In genomic region chr2:113176696-113177355, GRCh38 we compare ENCODE assay signal across 17 cellular contexts. TPM values are rescaled to one million over a fixed set of nuclear protein-coding genes. Genes with fewer than 3 reads are reported as not detected.
A peak's percentile ranks its signal among the peaks of the same experiment; 100 is the strongest.
DNase-seq lines count a peak whose midpoint lies in the region; ATAC-seq, FAIRE-seq and TF ChIP-seq lines count a peak whose summit lies in the region.
"Had no signal": no experiment of that assay in that cellular context is flagged by ENCODE, and none has a peak within 500 bp of the region (broad histone marks: within the 10 kb centered on the region; RNA-seq: fewer than 3 reads in every experiment).

No MANE protein-coding gene starts in this region.

- H3K36me3 ChIP-seq in neutrophil: peaks cover 37% of the 10 kb centered on the region

- no peak for DNase-seq in T-helper 2 cell treated with Interferon-gamma antibody and Interleukin-4, amounts not matched to agents 5 μg/mL and 100 μg/mL, for 36 hours (ENCODE audit: low spot score)
- no peak for DNase-seq in T-helper 2 cell
- DNase-seq in GM12891 (ENCODE audit: insufficient read length, low spot score): no peak
- no peak for DNase-seq in activated naive CD4-positive, alpha-beta T cell treated with anti-CD3 and anti-CD28 coated beads, Interleukin-2, amount 50 U/mL, for 72 hours (ENCODE audit: low spot score in 2 of 2)
- no peak for DNase-seq in SHP77 treated with DMSO at 0.1 percent for 48 hours (lab: John Stamatoyannopoulos, UW)
- DNase-seq: activated CD8-positive, alpha-beta memory T cell treated with anti-CD3 and anti-CD28 coated beads for 24 hours; aorta; cortex of kidney; hypothalamus; left ventricle myocardium superior; NCI-H1092 treated with DMSO at 0.1 percent for 48 hours; NCI-H226 had no signal

- TF ChIP-seq CTCF in neutrophil (IDR thresholded peaks at IDR 0.05): no peak

- H3K4me3 ChIP-seq in neutrophil (ENCODE audit: low read depth in 1 of 2, low read length in 1 of 2): peak overlapping the region; percentile 84 to 98

- H3K27ac ChIP-seq in neutrophil: peak overlapping the region; percentile 96

- peaks cover 77% of the 10 kb centered on the region for H3K4me1 Mint-ChIP-seq in T-helper 2 cell treated with Interferon-gamma antibody and Interleukin-4, amounts not matched to agents 5 μg/mL and 100 μg/mL, for 36 hours (ENCODE audit: low read depth)

- H3K36me3 Mint-ChIP-seq in T-helper 2 cell treated with Interferon-gamma antibody and Interleukin-4, amounts not matched to agents 5 μg/mL and 100 μg/mL, for 36 hours (ENCODE audit: low read depth): peaks cover 78% of the 10 kb centered on the region
- H3K36me3 Mint-ChIP-seq in activated naive CD4-positive, alpha-beta T cell treated with anti-CD3 and anti-CD28 coated beads, Interleukin-2, amount 50 U/mL, for 72 hours: peaks cover 27 to 59% of the 10 kb centered on the region in 2 donors

- H3K9me3 Mint-ChIP-seq in T-helper 2 cell treated with Interferon-gamma antibody and Interleukin-4, amounts not matched to agents 5 μg/mL and 100 μg/mL, for 36 hours: no peaks in the 10 kb centered on the region
- no peaks in the 10 kb centered on the region for H3K9me3 Mint-ChIP-seq in activated naive CD4-positive, alpha-beta T cell treated with anti-CD3 and anti-CD28 coated beads, Interleukin-2, amount 50 U/mL, for 72 hours

- peaks cover 82 to 96% of the 10 kb centered on the region in 2 experiments for H3K4me1 ChIP-seq in neutrophil (ENCODE audit: control insufficient read depth in 1 of 2, insufficient read depth in 1 of 2, low read depth in 1 of 2, low read length in 1 of 2)

- H3K27me3 Mint-ChIP-seq in T-helper 2 cell treated with Interferon-gamma antibody and Interleukin-4, amounts not matched to agents 5 μg/mL and 100 μg/mL, for 36 hours (ENCODE audit: low read depth): no peaks in the 10 kb centered on the region

- H3K27me3 ChIP-seq in neutrophil: no peaks in the 10 kb centered on the region

- no peak for FAIRE-seq in GM12891 (lab: Jason Lieb, UNC)

- H3K4me3 Mint-ChIP-seq in T-helper 2 cell treated with Interferon-gamma antibody and Interleukin-4, amounts not matched to agents 5 μg/mL and 100 μg/mL, for 36 hours: peak overlapping the region; percentile 89

- no peaks in the 10 kb centered on the region for H3K9me3 ChIP-seq in neutrophil

- peak overlapping the region; percentile 60 for H3K27ac Mint-ChIP-seq in T-helper 2 cell treated with Interferon-gamma antibody and Interleukin-4, amounts not matched to agents 5 μg/mL and 100 μg/mL, for 36 hours
- H3K27ac Mint-ChIP-seq in activated naive CD4-positive, alpha-beta T cell treated with anti-CD3 and anti-CD28 coated beads, Interleukin-2, amount 50 U/mL, for 72 hours: peak overlapping the region; percentile 83 to 93

- ATAC-seq in activated naive CD4-positive, alpha-beta T cell treated with anti-CD3 and anti-CD28 coated beads, Interleukin-2, amount 50 U/mL, for 72 hours: no peak
- ATAC-seq in HG03196 (IDR thresholded peaks at IDR 0.05; ENCODE audit: unreplicated experiment) (no peak), GM21786 (IDR thresholded peaks at IDR 0.05; ENCODE audit: unreplicated experiment) (no peak)
- ATAC-seq: left ventricle myocardium superior had no signal

- 0 out of 2 replicates have a peak, but pooled peaks have one; percentile 14 for TF ChIP-seq POLR2A in GM12891 (IDR thresholded peaks at IDR 0.05; ENCODE audit: low read depth, low read length)

TF ChIP-seq in GM12891, 5 proteins besides CTCF, POLR2A, EP300 and RAD21:
- no peak for TF ChIP-seq PAX5 (IDR thresholded peaks at IDR 0.05; ENCODE audit: insufficient read depth, low read length, severe bottlenecking)
- TF ChIP-seq POLR2AphosphoS5 (IDR thresholded peaks at IDR 0.05; ENCODE audit: low read depth, low read length): no peak
- no peak for TF ChIP-seq POU2F2 (IDR thresholded peaks at IDR 0.05; ENCODE audit: low read depth, low read length)
- no peak for TF ChIP-seq SPI1 (IDR thresholded peaks at IDR 0.05; ENCODE audit: low read depth, low read length)
- TF ChIP-seq TAF1 (IDR thresholded peaks at IDR 0.05; ENCODE audit: low read depth, low read length): no peak

RNA-seq across cellular contexts. Expression of gene PSD4, which starts 3.1 kb away (rescaled TPM):
- polyA plus RNA-seq in GM12891 (2012; ENCODE audit: low read depth, missing spikeins): 57.5 TPM
- 100 to 1,000 TPM; 137 to 305 TPM for total RNA-seq in activated naive CD4-positive, alpha-beta T cell treated with anti-CD3 and anti-CD28 coated beads, Interleukin-2, amount 50 U/mL, for 72 hours

RNA-seq across cellular contexts. Expression of gene IL1RN, which starts 49.4 kb away (rescaled TPM):
- 0.08 TPM for polyA plus RNA-seq in GM12891 (2012; ENCODE audit: low read depth, missing spikeins)
- total RNA-seq in activated naive CD4-positive, alpha-beta T cell treated with anti-CD3 and anti-CD28 coated beads, Interleukin-2, amount 50 U/mL, for 72 hours: 1 to 10 TPM; 1.6 to 2.1 TPM
- total RNA-seq: A172 had no signal
- polyA plus RNA-seq: neural cell had no signal
